Comparison of ENCODE assay signal across 1 cellular context in the genomic region with DNA sequence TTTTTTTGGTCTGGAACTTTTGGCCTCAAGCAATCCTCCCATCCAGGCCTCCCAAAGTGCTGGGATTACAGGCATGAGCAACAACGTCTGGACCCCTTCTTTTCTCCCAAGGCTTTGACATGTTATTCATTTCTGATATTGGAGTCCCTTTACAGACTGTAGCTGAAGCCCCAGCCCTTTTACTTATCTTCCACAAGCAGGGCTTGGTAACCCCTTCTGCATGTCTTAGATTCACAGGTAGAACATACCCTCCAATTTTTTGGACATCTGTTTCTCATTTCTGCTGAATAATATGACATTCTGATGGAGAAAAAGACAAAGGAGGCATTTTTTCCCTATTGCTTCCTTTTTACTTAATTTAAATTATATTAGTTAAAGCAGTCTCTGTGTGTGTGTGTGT.
TF ChIP-seq lines count a peak whose summit lies in the region.

No MANE protein-coding gene starts in this region.

TF ChIP-seq in K562, 482 proteins besides CTCF, POLR2A, EP300 and RAD21 (continued from another document):
- no peak for TF ChIP-seq ZBTB5 (IDR thresholded peaks at IDR 0.05)
- no peak for TF ChIP-seq FOXP1 (CRISPR knock-in tag; IDR thresholded peaks at IDR 0.05)
TF ChIP-seq in K562: peak in this region for 16.
